ENCODE assay signal across 10 cellular contexts in genomic region chr9:131585375-131585774, GRCh38. TPM values are rescaled to one million over a fixed set of nuclear protein-coding genes. Genes with fewer than 3 reads are reported as not detected.
A peak's percentile ranks its signal among the peaks of the same experiment; 100 is the strongest.
DNase-seq lines count a peak whose midpoint lies in the region; ATAC-seq, FAIRE-seq and TF ChIP-seq lines count a peak whose summit lies in the region.
"Had no signal": no experiment of that assay in that cellular context is flagged by ENCODE, and none has a peak within 500 bp of the region (broad histone marks: within the 10 kb centered on the region; RNA-seq: fewer than 3 reads in every experiment).

No MANE protein-coding gene starts in this region.

- no peak overlapping the region for H3K9ac ChIP-seq in colonic mucosa (ENCODE audit: low read depth in 2 of 2, low read length in 2 of 2)

- H3K27ac ChIP-seq in colonic mucosa: no peak overlapping the region
- H3K27ac ChIP-seq: thoracic aorta had no signal

- H3K27me3 Mint-ChIP-seq in activated naive CD8-positive, alpha-beta T cell treated with anti-CD3 and anti-CD28 coated beads, Interleukin-2, amount 10 ng/mL, durations not matched to agents 7 days and 5 days: no peaks in the 10 kb centered on the region

- peak; percentile 89 for ATAC-seq in activated naive CD8-positive, alpha-beta T cell treated with anti-CD3 and anti-CD28 coated beads, Interleukin-2, amount 10 ng/mL, durations not matched to agents 7 days and 5 days (ENCODE audit: low read depth)
- ATAC-seq in GM21717 (IDR thresholded peaks at IDR 0.05; ENCODE audit: unreplicated experiment): no peak

- H3K9me3 ChIP-seq in colonic mucosa: no peaks in the 10 kb centered on the region
- H3K9me3 ChIP-seq: thoracic aorta had no signal

- TF ChIP-seq POLR2A in GM12891 (IDR thresholded peaks at IDR 0.05; ENCODE audit: low read depth, low read length): no peak

- DNase-seq in GM12891 (ENCODE audit: insufficient read length, low spot score) (peak; percentile 55), SKM-1 (lab: John Stamatoyannopoulos, UW; ENCODE audit: unreplicated experiment) (peak; percentile 60), H7 (no peak), NCI-H2196 treated with DMSO at 0.1 percent for 48 hours (lab: John Stamatoyannopoulos, UW; ENCODE audit: unreplicated experiment) (no peak), colonic mucosa (no peak)
- DNase-seq in activated naive CD8-positive, alpha-beta T cell treated with anti-CD3 and anti-CD28 coated beads, Interleukin-2, amount 10 ng/mL, durations not matched to agents 7 days and 5 days: peak; percentile 55
- DNase-seq in stimulated activated CD4-positive, alpha-beta T cell treated with anti-CD3 and anti-CD28 coated beads, Interleukin-4, amount 100 ng/mL, for 24 hours: peak; percentile 38
- DNase-seq: NCI-H524 treated with DMSO at 0.1 percent for 48 hours had no signal

- H3K4me1 Mint-ChIP-seq in activated naive CD8-positive, alpha-beta T cell treated with anti-CD3 and anti-CD28 coated beads, Interleukin-2, amount 10 ng/mL, durations not matched to agents 7 days and 5 days: peaks cover 34% of the 10 kb centered on the region

- H3K36me3 ChIP-seq in H7 (replicated peaks; ENCODE audit: control insufficient read depth, insufficient read depth, low read length) (peaks cover 31% of the 10 kb centered on the region), colonic mucosa (peaks cover 14% of the 10 kb centered on the region)

- H3K4me3 ChIP-seq in H7 (ENCODE audit: insufficient read depth, low read depth, low read length) (no peak overlapping the region), colonic mucosa (no peak overlapping the region)
- H3K4me3 ChIP-seq: thoracic aorta had no signal

- peak overlapping the region; percentile 69 for H3K4me3 Mint-ChIP-seq in activated naive CD8-positive, alpha-beta T cell treated with anti-CD3 and anti-CD28 coated beads, Interleukin-2, amount 10 ng/mL, durations not matched to agents 7 days and 5 days

- POLR2A ChIA-PET in activated naive CD8-positive, alpha-beta T cell treated with anti-CD3 and anti-CD28 coated beads, Interleukin-2, amount 10 ng/mL, durations not matched to agents 7 days and 5 days (lab: Charles Lee): interaction anchor here (0.5 to 1.6 kb wide), 14 partner anchors 12 to 175 kb away, joined by 3 to 7 read pairs (median 4); partner anchors contain the start of genes RAPGEF1 and UCK1

- H3K27ac Mint-ChIP-seq in activated naive CD8-positive, alpha-beta T cell treated with anti-CD3 and anti-CD28 coated beads, Interleukin-2, amount 10 ng/mL, durations not matched to agents 7 days and 5 days: peak overlapping the region; percentile 93

- no peaks in the 10 kb centered on the region for H3K9me3 Mint-ChIP-seq in activated naive CD8-positive, alpha-beta T cell treated with anti-CD3 and anti-CD28 coated beads, Interleukin-2, amount 10 ng/mL, durations not matched to agents 7 days and 5 days

- H3K36me3 Mint-ChIP-seq in activated naive CD8-positive, alpha-beta T cell treated with anti-CD3 and anti-CD28 coated beads, Interleukin-2, amount 10 ng/mL, durations not matched to agents 7 days and 5 days: peaks cover 28% of the 10 kb centered on the region

- H3K27me3 ChIP-seq in H7 (ENCODE audit: control insufficient read depth, insufficient read depth, low read length): no peaks in the 10 kb centered on the region
- H3K27me3 ChIP-seq in colonic mucosa: no peaks in the 10 kb centered on the region

- TF ChIP-seq CTCF in colonic mucosa (IDR thresholded peaks at IDR 0.05): no peak

- H3K4me1 ChIP-seq in colonic mucosa: no peaks in the 10 kb centered on the region

- intact Hi-C loops in colonic mucosa (cut with DNase I): no loop called here

- peak; percentile 78 for FAIRE-seq in GM12891 (lab: Jason Lieb, UNC)

TF ChIP-seq in GM12891, 5 proteins besides CTCF, POLR2A, EP300 and RAD21:
- no peak for TF ChIP-seq SPI1 (IDR thresholded peaks at IDR 0.05; ENCODE audit: low read depth, low read length)
- no peak for TF ChIP-seq POU2F2 (IDR thresholded peaks at IDR 0.05; ENCODE audit: low read depth, low read length)
- no peak for TF ChIP-seq PAX5 (IDR thresholded peaks at IDR 0.05; ENCODE audit: insufficient read depth, low read length, severe bottlenecking)
- TF ChIP-seq TAF1 (IDR thresholded peaks at IDR 0.05; ENCODE audit: low read depth, low read length): no peak
- no peak for TF ChIP-seq POLR2AphosphoS5 (IDR thresholded peaks at IDR 0.05; ENCODE audit: low read depth, low read length)

RNA-seq across cellular contexts. Expression of gene PRRT1B, which starts 40.1 kb away (rescaled TPM):
- polyA plus RNA-seq in GM12891 (2012; ENCODE audit: low read depth, missing spikeins): not detected
- not detected for total RNA-seq in activated naive CD8-positive, alpha-beta T cell treated with anti-CD3 and anti-CD28 coated beads, Interleukin-2, amount 10 ng/mL, durations not matched to agents 7 days and 5 days
- total RNA-seq in H7 (2014; rRNA removed; shearing (Covaris generic)): 0.22 and 1.5 TPM in 2 replicates
- total RNA-seq in colonic mucosa: 1 to 10 TPM; 2.0 to 4.5 TPM
- total RNA-seq: thoracic aorta had no signal

RNA-seq across cellular contexts. Expression of gene UCK1, which starts 54.3 kb away (rescaled TPM):
- polyA plus RNA-seq in GM12891 (2012; ENCODE audit: low read depth, missing spikeins): 14.6 TPM
- total RNA-seq in activated naive CD8-positive, alpha-beta T cell treated with anti-CD3 and anti-CD28 coated beads, Interleukin-2, amount 10 ng/mL, durations not matched to agents 7 days and 5 days: 10 to 100 TPM; 30.6 to 38.8 TPM
- 31.2 and 33.2 TPM in 2 replicates for total RNA-seq in H7 (2014; rRNA removed; shearing (Covaris generic))
- 10 to 100 TPM; 20.2 to 29.3 TPM for total RNA-seq in colonic mucosa

Comparison
In these comparisons a context has a peak if more than half of its experiments do, and no peak if none do; other contexts are left out.
1. DNase-seq: peak in GM12891 (single experiment), SKM-1 (single experiment), activated naive CD8-positive, alpha-beta T cell treated with anti-CD3 and anti-CD28 coated beads, Interleukin-2, amount 10 ng/mL, durations not matched to agents 7 days and 5 days (single experiment) and stimulated activated CD4-positive, alpha-beta T cell treated with anti-CD3 and anti-CD28 coated beads, Interleukin-4, amount 100 ng/mL, for 24 hours (single experiment); none in H7 (single experiment), NCI-H2196 treated with DMSO at 0.1 percent for 48 hours (single experiment) and colonic mucosa (single experiment).